1 cellular context compared by ENCODE assay signal in genomic region chr15:100349696-100350433, GRCh38.
TF ChIP-seq lines count a peak whose summit lies in the region.

No MANE protein-coding gene starts in this region.

TF ChIP-seq in K562, 482 proteins besides CTCF, POLR2A, EP300 and RAD21 (continued from another document and continues in another):
- TF ChIP-seq NRF1 (conservative IDR thresholded peaks at IDR 0.05 in 1 of 2, IDR thresholded peaks at IDR 0.05 in 1 of 2) (no peak), FOXK2 (conservative IDR thresholded peaks at IDR 0.05 in 1 of 2, IDR thresholded peaks at IDR 0.05 in 1 of 2; ENCODE audit: low read depth in 2 of 2) (no peak), BCOR (IDR thresholded peaks at IDR 0.05) (no peak), NCOA2 (IDR thresholded peaks at IDR 0.05; ENCODE audit: partially characterized antibody in 2 of 2) (no peak), KAT2B (IDR thresholded peaks at IDR 0.05; ENCODE audit: low read depth, low read length) (no peak), FUS (optimal IDR thresholded peaks at IDR 0.05; ENCODE audit: low read depth, low read length) (no peak), ZFP91 (CRISPR knock-in tag; IDR thresholded peaks at IDR 0.05) (peak; percentile 94), ZNF121 (CRISPR knock-in tag; conservative IDR thresholded peaks at IDR 0.05) (no peak), LARP7 (IDR thresholded peaks at IDR 0.05) (no peak), ZNF311 (CRISPR knock-in tag; IDR thresholded peaks at IDR 0.05) (no peak), HMBOX1 (IDR thresholded peaks at IDR 0.05) (no peak), NONO (IDR thresholded peaks at IDR 0.05; ENCODE audit: low read depth in 2 of 2, low read length in 1 of 2) (no peak), HDAC2 (IDR thresholded peaks at IDR 0.05) (no peak), GTF2A2 (tag; IDR thresholded peaks at IDR 0.05) (no peak), FOXK1 (CRISPR knock-in tag; IDR thresholded peaks at IDR 0.05; ENCODE audit: borderline replicate concordance) (no peak), MBD1 (CRISPR knock-in tag; IDR thresholded peaks at IDR 0.05) (no peak), GABPB1 (CRISPR knock-in tag; IDR thresholded peaks at IDR 0.05) (no peak), ZNF174 (CRISPR knock-in tag; IDR thresholded peaks at IDR 0.05) (no peak), ZBTB33 (CRISPR knock-in tag; IDR thresholded peaks at IDR 0.05) (no peak; the same call in 1 of the 2 replicates), ZNF695 (CRISPR knock-in tag; IDR thresholded peaks at IDR 0.05) (no peak), MAX (CRISPR knock-in tag; IDR thresholded peaks at IDR 0.05) (no peak), KLF13 (tag; IDR thresholded peaks at IDR 0.05; ENCODE audit: borderline replicate concordance, low read depth) (no peak), LCOR (CRISPR knock-in tag; IDR thresholded peaks at IDR 0.05) (no peak), KDM5B (IDR thresholded peaks at IDR 0.05; ENCODE audit: insufficient replicate concordance, low read depth, low read length) (no peak), EZH2 (IDR thresholded peaks at IDR 0.05; ENCODE audit: borderline replicate concordance, low read depth, low read length) (no peak), ZNF143 (CRISPR knock-in tag; IDR thresholded peaks at IDR 0.05) (no peak), NFYB (IDR thresholded peaks at IDR 0.05; ENCODE audit: extremely low read depth, insufficient read length) (no peak), NR2F6 (CRISPR knock-in tag; IDR thresholded peaks at IDR 0.05) (no peak), NCOA4 (IDR thresholded peaks at IDR 0.05; ENCODE audit: partially characterized antibody) (no peak), IRF9 (tag; IDR thresholded peaks at IDR 0.05) (no peak), ZNF232 (CRISPR knock-in tag; IDR thresholded peaks at IDR 0.05) (no peak), POLR2G (IDR thresholded peaks at IDR 0.05; ENCODE audit: low read depth, low read length) (peak; percentile 74), ZSCAN29 (IDR thresholded peaks at IDR 0.05) (no peak), TFAM (CRISPR knock-in tag; conservative IDR thresholded peaks at IDR 0.05) (no peak), ZNF766 (CRISPR knock-in tag; conservative IDR thresholded peaks at IDR 0.05) (no peak), ZNF830 (CRISPR knock-in tag; IDR thresholded peaks at IDR 0.05) (no peak), FOXP1 (CRISPR knock-in tag; IDR thresholded peaks at IDR 0.05) (no peak), ZFP1 (CRISPR knock-in tag; IDR thresholded peaks at IDR 0.05) (no peak), NFXL1 (CRISPR knock-in tag; IDR thresholded peaks at IDR 0.05) (no peak), ZFPM2 (CRISPR knock-in tag; IDR thresholded peaks at IDR 0.05) (no peak), CBX1 (IDR thresholded peaks at IDR 0.05; ENCODE audit: low read depth) (no peak; the same call in 1 of the 2 replicates), MAFG (tag; conservative IDR thresholded peaks at IDR 0.05) (no peak), ZNF282 (CRISPR knock-in tag; IDR thresholded peaks at IDR 0.05) (no peak), RFX7 (CRISPR knock-in tag; IDR thresholded peaks at IDR 0.05) (no peak), CREB1 (IDR thresholded peaks at IDR 0.05) (peak; percentile 72), CREB1 (CRISPR knock-in tag; IDR thresholded peaks at IDR 0.05) (peak; percentile 81), KAT8 (IDR thresholded peaks at IDR 0.05; ENCODE audit: low read depth) (no peak), MTA3 (IDR thresholded peaks at IDR 0.05; ENCODE audit: borderline replicate concordance) (peak; percentile 16; the same call in 1 of the 2 replicates), E2F6 (IDR thresholded peaks at IDR 0.05; ENCODE audit: borderline replicate concordance in 1 of 2, extremely low read depth in 1 of 2, insufficient read depth in 1 of 2, insufficient read length in 1 of 2, low read depth in 1 of 2, low read length in 1 of 2, poor library complexity in 1 of 2, severe bottlenecking in 1 of 2) (peak; percentile 53 to 88), SIRT6 (IDR thresholded peaks at IDR 0.05; ENCODE audit: low read depth, low read length) (no peak), GTF2B (IDR thresholded peaks at IDR 0.05; ENCODE audit: extremely low read depth, insufficient read length) (no peak), BACH1 (tag; IDR thresholded peaks at IDR 0.05) (no peak), BRF1 (IDR thresholded peaks at IDR 0.05; ENCODE audit: borderline replicate concordance, extremely low read depth, insufficient read length) (no peak), ATF7 (IDR thresholded peaks at IDR 0.05) (peak; percentile 10; the same call in 1 of the 2 replicates), CBX3 (IDR thresholded peaks at IDR 0.05; ENCODE audit: borderline replicate concordance in 1 of 2, low read length in 2 of 2) (no peak)
- TF ChIP-seq, protein P1, sequence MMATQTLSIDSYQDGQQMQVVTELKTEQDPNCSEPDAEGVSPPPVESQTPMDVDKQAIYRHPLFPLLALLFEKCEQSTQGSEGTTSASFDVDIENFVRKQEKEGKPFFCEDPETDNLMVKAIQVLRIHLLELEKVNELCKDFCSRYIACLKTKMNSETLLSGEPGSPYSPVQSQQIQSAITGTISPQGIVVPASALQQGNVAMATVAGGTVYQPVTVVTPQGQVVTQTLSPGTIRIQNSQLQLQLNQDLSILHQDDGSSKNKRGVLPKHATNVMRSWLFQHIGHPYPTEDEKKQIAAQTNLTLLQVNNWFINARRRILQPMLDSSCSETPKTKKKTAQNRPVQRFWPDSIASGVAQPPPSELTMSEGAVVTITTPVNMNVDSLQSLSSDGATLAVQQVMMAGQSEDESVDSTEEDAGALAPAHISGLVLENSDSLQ (IDR thresholded peaks at IDR 0.05), result no peak
- TF ChIP-seq, protein P2, sequence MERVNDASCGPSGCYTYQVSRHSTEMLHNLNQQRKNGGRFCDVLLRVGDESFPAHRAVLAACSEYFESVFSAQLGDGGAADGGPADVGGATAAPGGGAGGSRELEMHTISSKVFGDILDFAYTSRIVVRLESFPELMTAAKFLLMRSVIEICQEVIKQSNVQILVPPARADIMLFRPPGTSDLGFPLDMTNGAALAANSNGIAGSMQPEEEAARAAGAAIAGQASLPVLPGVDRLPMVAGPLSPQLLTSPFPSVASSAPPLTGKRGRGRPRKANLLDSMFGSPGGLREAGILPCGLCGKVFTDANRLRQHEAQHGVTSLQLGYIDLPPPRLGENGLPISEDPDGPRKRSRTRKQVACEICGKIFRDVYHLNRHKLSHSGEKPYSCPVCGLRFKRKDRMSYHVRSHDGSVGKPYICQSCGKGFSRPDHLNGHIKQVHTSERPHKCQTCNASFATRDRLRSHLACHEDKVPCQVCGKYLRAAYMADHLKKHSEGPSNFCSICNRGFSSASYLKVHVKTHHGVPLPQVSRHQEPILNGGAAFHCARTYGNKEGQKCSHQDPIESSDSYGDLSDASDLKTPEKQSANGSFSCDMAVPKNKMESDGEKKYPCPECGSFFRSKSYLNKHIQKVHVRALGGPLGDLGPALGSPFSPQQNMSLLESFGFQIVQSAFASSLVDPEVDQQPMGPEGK (CRISPR knock-in tag; IDR thresholded peaks at IDR 0.05; ENCODE audit: borderline replicate concordance), result no peak
- TF ChIP-seq, protein P3, sequence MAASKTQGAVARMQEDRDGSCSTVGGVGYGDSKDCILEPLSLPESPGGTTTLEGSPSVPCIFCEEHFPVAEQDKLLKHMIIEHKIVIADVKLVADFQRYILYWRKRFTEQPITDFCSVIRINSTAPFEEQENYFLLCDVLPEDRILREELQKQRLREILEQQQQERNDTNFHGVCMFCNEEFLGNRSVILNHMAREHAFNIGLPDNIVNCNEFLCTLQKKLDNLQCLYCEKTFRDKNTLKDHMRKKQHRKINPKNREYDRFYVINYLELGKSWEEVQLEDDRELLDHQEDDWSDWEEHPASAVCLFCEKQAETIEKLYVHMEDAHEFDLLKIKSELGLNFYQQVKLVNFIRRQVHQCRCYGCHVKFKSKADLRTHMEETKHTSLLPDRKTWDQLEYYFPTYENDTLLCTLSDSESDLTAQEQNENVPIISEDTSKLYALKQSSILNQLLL (CRISPR knock-in tag; IDR thresholded peaks at IDR 0.05; ENCODE audit: borderline replicate concordance), result no peak
- TF ChIP-seq, protein P4, sequence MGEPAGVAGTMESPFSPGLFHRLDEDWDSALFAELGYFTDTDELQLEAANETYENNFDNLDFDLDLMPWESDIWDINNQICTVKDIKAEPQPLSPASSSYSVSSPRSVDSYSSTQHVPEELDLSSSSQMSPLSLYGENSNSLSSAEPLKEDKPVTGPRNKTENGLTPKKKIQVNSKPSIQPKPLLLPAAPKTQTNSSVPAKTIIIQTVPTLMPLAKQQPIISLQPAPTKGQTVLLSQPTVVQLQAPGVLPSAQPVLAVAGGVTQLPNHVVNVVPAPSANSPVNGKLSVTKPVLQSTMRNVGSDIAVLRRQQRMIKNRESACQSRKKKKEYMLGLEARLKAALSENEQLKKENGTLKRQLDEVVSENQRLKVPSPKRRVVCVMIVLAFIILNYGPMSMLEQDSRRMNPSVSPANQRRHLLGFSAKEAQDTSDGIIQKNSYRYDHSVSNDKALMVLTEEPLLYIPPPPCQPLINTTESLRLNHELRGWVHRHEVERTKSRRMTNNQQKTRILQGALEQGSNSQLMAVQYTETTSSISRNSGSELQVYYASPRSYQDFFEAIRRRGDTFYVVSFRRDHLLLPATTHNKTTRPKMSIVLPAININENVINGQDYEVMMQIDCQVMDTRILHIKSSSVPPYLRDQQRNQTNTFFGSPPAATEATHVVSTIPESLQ (CRISPR knock-in tag; IDR thresholded peaks at IDR 0.05), result no peak
